Comparison of ENCODE assay signal across 5 cellular contexts in genomic region chr10:109783286-109783685, GRCh38.
"Had no signal": no experiment of that assay in that cellular context is flagged by ENCODE, and none has a peak within 500 bp of the region (broad histone marks: within the 10 kb centered on the region; RNA-seq: fewer than 3 reads in every experiment).

No MANE protein-coding gene starts in this region.

- H2AFZ ChIP-seq: GM23248 had no signal

- H3K4me3 Mint-ChIP-seq: IgD-negative memory B cell had no signal

- H3K4me3 ChIP-seq: GM23248 had no signal

- DNase-seq: GM23248, H7, HCEC 1CT, KBM-7 had no signal

- H3K27ac ChIP-seq: GM23248 had no signal

- H3K9ac ChIP-seq: GM23248 had no signal

- H3K4me1 Mint-ChIP-seq: IgD-negative memory B cell had no signal

- H3K36me3 Mint-ChIP-seq: IgD-negative memory B cell had no signal
